Comparison of ENCODE assay signal across 1 cellular context in genomic region chr1:206979379-206980043, GRCh38.
TF ChIP-seq lines count a peak whose summit lies in the region.

No MANE protein-coding gene starts in this region.

TF ChIP-seq in H1, 55 proteins besides CTCF, POLR2A, EP300 and RAD21 (continued from another document):
- no peak for TF ChIP-seq ATF2 (IDR thresholded peaks at IDR 0.05; ENCODE audit: low read length)
